2 cellular contexts compared by ENCODE assay signal in genomic region chr16:81482329-81483063, GRCh38.
TF ChIP-seq lines count a peak whose summit lies in the region.

No MANE protein-coding gene starts in this region.

TF ChIP-seq in IMR-90, 13 proteins besides CTCF, POLR2A, EP300 and RAD21:
- no peak for TF ChIP-seq RFX5 (IDR thresholded peaks at IDR 0.05; ENCODE audit: low read depth, low read length)
- no peak for TF ChIP-seq CHD1 (IDR thresholded peaks at IDR 0.05; ENCODE audit: low read depth, low read length)
- no peak for TF ChIP-seq SMC3 (IDR thresholded peaks at IDR 0.05; ENCODE audit: low read depth, low read length)
- no peak for TF ChIP-seq ELK1 (IDR thresholded peaks at IDR 0.05; ENCODE audit: borderline replicate concordance, low read depth, low read length)
- TF ChIP-seq CEBPB (IDR thresholded peaks at IDR 0.05; ENCODE audit: low read depth, low read length), result no peak
- TF ChIP-seq NFE2L2 (IDR thresholded peaks at IDR 0.05; ENCODE audit: low read depth, low read length), result no peak
- no peak for TF ChIP-seq USF2 (IDR thresholded peaks at IDR 0.05; ENCODE audit: low read depth, low read length)
- TF ChIP-seq MXI1 (IDR thresholded peaks at IDR 0.05; ENCODE audit: borderline replicate concordance, low read depth, low read length), result no peak
- no peak for TF ChIP-seq FOS (IDR thresholded peaks at IDR 0.05; ENCODE audit: low read depth, low read length)
- no peak for TF ChIP-seq MAFK (IDR thresholded peaks at IDR 0.05; ENCODE audit: low read depth, low read length)
- TF ChIP-seq MAZ (IDR thresholded peaks at IDR 0.05; ENCODE audit: borderline replicate concordance, low read depth, low read length), result no peak
- TF ChIP-seq BHLHE40 (IDR thresholded peaks at IDR 0.05; ENCODE audit: low read depth, low read length), result no peak
- no peak for TF ChIP-seq RCOR1 (IDR thresholded peaks at IDR 0.05; ENCODE audit: insufficient replicate concordance, low read length)
TF ChIP-seq in IMR-90: peak in this region for 0.

TF ChIP-seq in H1, 55 proteins besides CTCF, POLR2A, EP300 and RAD21:
- TF ChIP-seq TBP (IDR thresholded peaks at IDR 0.05; ENCODE audit: low read depth, low read length) (no peak), E2F6 (IDR thresholded peaks at IDR 0.05) (no peak), HDAC6 (IDR thresholded peaks at IDR 0.05; ENCODE audit: low read depth, low read length) (no peak), MAFK (IDR thresholded peaks at IDR 0.05; ENCODE audit: low read depth, low read length) (no peak), CHD1 (IDR thresholded peaks at IDR 0.05; ENCODE audit: low read depth, low read length) (no peak), RXRA (IDR thresholded peaks at IDR 0.05; ENCODE audit: insufficient read depth, low read depth, low read length) (no peak), SIRT6 (IDR thresholded peaks at IDR 0.05; ENCODE audit: low read length) (no peak), BRCA1 (IDR thresholded peaks at IDR 0.05; ENCODE audit: low read depth, low read length) (no peak), SP4 (IDR thresholded peaks at IDR 0.05; ENCODE audit: low read length) (no peak), SIX5 (IDR thresholded peaks at IDR 0.05; ENCODE audit: low read depth, low read length) (no peak), CHD7 (IDR thresholded peaks at IDR 0.05; ENCODE audit: insufficient replicate concordance, low read length) (no peak), POLR2AphosphoS5 (IDR thresholded peaks at IDR 0.05; ENCODE audit: low read depth, low read length) (no peak), BCL11A (IDR thresholded peaks at IDR 0.05; ENCODE audit: low read depth in 2 of 2, low read length in 2 of 2) (no peak), YY1 (IDR thresholded peaks at IDR 0.05; ENCODE audit: low read depth, low read length) (no peak), RNF2 (IDR thresholded peaks at IDR 0.05; ENCODE audit: borderline replicate concordance, low read depth, low read length, missing control alignments, poor library complexity, severe bottlenecking) (no peak), TCF12 (IDR thresholded peaks at IDR 0.05; ENCODE audit: low read depth, low read length) (no peak), KDM1A (IDR thresholded peaks at IDR 0.05; ENCODE audit: borderline replicate concordance, low read length) (no peak), RFX5 (IDR thresholded peaks at IDR 0.05; ENCODE audit: borderline replicate concordance, low read depth, low read length) (no peak), SUZ12 (IDR thresholded peaks at IDR 0.05; ENCODE audit: low read length) (no peak)
